In genomic region chr20:41387433-41387832, GRCh38 we compare ENCODE assay signal across 17 cellular contexts. TPM values are rescaled to one million over a fixed set of nuclear protein-coding genes. Genes with fewer than 3 reads are reported as not detected.
A peak's percentile ranks its signal among the peaks of the same experiment; 100 is the strongest.
DNase-seq lines count a peak whose midpoint lies in the region; FAIRE-seq and TF ChIP-seq lines count a peak whose summit lies in the region.
"Had no signal": no experiment of that assay in that cellular context is flagged by ENCODE, and none has a peak within 500 bp of the region (broad histone marks: within the 10 kb centered on the region; RNA-seq: fewer than 3 reads in every experiment).

No MANE protein-coding gene starts in this region.

- intact Hi-C loops in spleen (cut with DNase I; ENCODE audit: low total_unique reads) = no loop called here

- FAIRE-seq in small intestine (lab: Jason Lieb, UNC) = no peak

- H3K27me3 ChIP-seq in WERI-Rb-1 (ENCODE audit: insufficient read depth, low read depth, severe bottlenecking) (no peaks in the 10 kb centered on the region), hepatocyte (no peaks in the 10 kb centered on the region), spleen (replicated peaks in 1 of 7) (peaks cover 0 to 7% (median 0%) of the 10 kb centered on the region in 7 donors), small intestine (ENCODE audit: control insufficient read depth in 2 of 2, insufficient read depth in 2 of 2, low read length in 2 of 2) (no peaks in the 10 kb centered on the region)

- H3K4me2 ChIP-seq in hepatocyte = no peak overlapping the region

- DNase-seq in NCI-H748 (lab: John Stamatoyannopoulos, UW; ENCODE audit: unreplicated experiment) (peak; percentile 14), NCI-H748 treated with DMSO at 0.1 percent for 48 hours (lab: John Stamatoyannopoulos, UW) (no peak), WERI-Rb-1 (peak; percentile 21), hepatocyte (ENCODE audit: low spot score) (peak; percentile 35), spleen (peak; percentile 24), Kasumi-1 (lab: John Stamatoyannopoulos, UW) (no peak), small intestine (no peak)
- DNase-seq in activated CD4-positive, alpha-beta T cell treated with anti-CD3 and anti-CD28 coated beads for 48 hours = no peak
- DNase-seq: ACHN; activated CD4-positive, alpha-beta T cell treated with anti-CD3 and anti-CD28 coated beads, Interleukin-2, amount 10 ng/mL, durations not matched to agents 24 days and 14 days; activated T-cell treated with anti-CD3 and anti-CD28 coated beads, Interleukin-2, amount 50 U/mL, for 4 hours; Calu3; central memory CD4-positive, alpha-beta T cell; glutamatergic neuron; KG1; T-helper 9 cell had no signal

- H3K36me3 ChIP-seq in WERI-Rb-1 = no peaks in the 10 kb centered on the region
- H3K36me3 ChIP-seq in hepatocyte (replicated peaks; ENCODE audit: insufficient read depth, low read depth) = no peaks in the 10 kb centered on the region
- H3K36me3 ChIP-seq in spleen = no peaks in the 10 kb centered on the region
- no peaks in the 10 kb centered on the region for H3K36me3 ChIP-seq in small intestine (ENCODE audit: control insufficient read depth in 2 of 2, insufficient read depth in 2 of 2, low read length in 2 of 2)

- H2AFZ ChIP-seq in hepatocyte = no peak overlapping the region

- no peaks in the 10 kb centered on the region for H3K9me2 ChIP-seq in hepatocyte (replicated peaks; ENCODE audit: insufficient read depth)

- H3K27ac ChIP-seq in WERI-Rb-1 = no peak overlapping the region
- peak overlapping the region; percentile 61 for H3K27ac ChIP-seq in hepatocyte
- H3K27ac ChIP-seq in spleen = no peak overlapping the region
- H3K27ac ChIP-seq in small intestine (ENCODE audit: low read depth in 1 of 2, low read length in 1 of 2) = no peak overlapping the region

- H3K9me3 ChIP-seq in WERI-Rb-1 (ENCODE audit: severe bottlenecking) (peaks cover under 1% of the 10 kb centered on the region), hepatocyte (ENCODE audit: low read depth) (no peaks in the 10 kb centered on the region), spleen (no peaks in the 10 kb centered on the region), small intestine (ENCODE audit: control insufficient read depth, low read depth) (no peaks in the 10 kb centered on the region)

- H3K4me3 ChIP-seq in WERI-Rb-1 (ENCODE audit: low read depth, low read length) = no peak overlapping the region
- H3K4me3 ChIP-seq in hepatocyte = no peak overlapping the region
- H3K4me3 ChIP-seq in spleen = no peak overlapping the region
- no peak overlapping the region for H3K4me3 ChIP-seq in small intestine (ENCODE audit: low read depth in 1 of 2, low read length in 2 of 2)

- 45% methylated on average over 9 of the region's 9 CpGs for WGBS in hepatocyte (ENCODE audit: low lambda C conversion rate, missing lambda C conversion rate)
- 53 to 64% (median 55%) methylated on average over 6 to 9 of the region's 9 CpGs for WGBS in spleen, 5 donors
- 48 to 69% (median 58%) methylated on average over 9 of the region's 9 CpGs for WGBS in small intestine, 3 donors

- no peaks in the 10 kb centered on the region for H4K20me1 ChIP-seq in hepatocyte (ENCODE audit: insufficient read depth, poor library complexity, severe bottlenecking)

- no peaks in the 10 kb centered on the region for H3K79me2 ChIP-seq in hepatocyte

- peaks cover 6% of the 10 kb centered on the region for H3K4me1 ChIP-seq in hepatocyte (ENCODE audit: insufficient read depth)
- H3K4me1 ChIP-seq in spleen = peaks cover 0 to 3% (median 0%) of the 10 kb centered on the region in 6 donors
- H3K4me1 ChIP-seq in small intestine (ENCODE audit: control insufficient read depth in 2 of 2, insufficient read depth in 1 of 2, low read depth in 1 of 2, low read length in 1 of 2) = no peaks in the 10 kb centered on the region

- TF ChIP-seq CTCF in WERI-Rb-1 (IDR thresholded peaks at IDR 0.05; ENCODE audit: low read depth, low read length) (0 out of 2 replicates have a peak, but pooled peaks have one; percentile 15), hepatocyte (IDR thresholded peaks at IDR 0.05; ENCODE audit: poor library complexity) (peak; percentile 10), spleen (IDR thresholded peaks at IDR 0.05 in 8 of 11, conservative IDR thresholded peaks at IDR 0.05 in 3 of 11) (no peak)

- TF ChIP-seq POLR2A in spleen (IDR thresholded peaks at IDR 0.05) = no peak

RNA-seq across cellular contexts. Expression of gene EMILIN3, which starts 20.8 kb away (rescaled TPM):
- total RNA-seq in hepatocyte = 8.0 and 9.5 TPM in 2 replicates
- polyA plus RNA-seq in hepatocyte = 2.8 and 3.0 TPM in 2 replicates
- total RNA-seq in spleen = not detected
- under 1 TPM; 0.03 to 0.32 (median 0.07) TPM for polyA plus RNA-seq in spleen
- 1 to 10 TPM in 2 of 3 donors, under 1 TPM in 1; 0.54 to 1.6 (median 1.0) TPM for polyA plus RNA-seq in small intestine
- total RNA-seq: activated T-cell treated with anti-CD3 and anti-CD28 coated beads, Interleukin-2, amount 50 U/mL, for 4 hours; Calu3; myocyte had no signal

RNA-seq across cellular contexts. Expression of gene LPIN3, which starts 46.8 kb away (rescaled TPM):
- 14.9 and 22.4 TPM in 2 replicates for total RNA-seq in hepatocyte
- 18.1 and 23.4 TPM in 2 replicates for polyA plus RNA-seq in hepatocyte
- 1 to 10 TPM; 2.5 to 9.6 (median 4.4) TPM for total RNA-seq in spleen
- 1 to 10 TPM; 2.7 to 8.9 (median 4.1) TPM for polyA plus RNA-seq in spleen
- 100 to 1,000 TPM in 1 of 3 donors, 10 to 100 TPM in 2; 39.9 to 130 (median 66.7) TPM for polyA plus RNA-seq in small intestine

Comparison
In these comparisons a context has a peak if more than half of its experiments do, and no peak if none do; other contexts are left out.
1. DNase-seq: peak in NCI-H748 (single experiment), WERI-Rb-1 (single experiment), hepatocyte (single experiment) and spleen (single experiment); none in NCI-H748 treated with DMSO at 0.1 percent for 48 hours (single experiment), activated CD4-positive, alpha-beta T cell treated with anti-CD3 and anti-CD28 coated beads for 48 hours (single experiment), Kasumi-1 (0 of 2) and small intestine (single experiment).
2. CTCF ChIP-seq: peak in WERI-Rb-1 (single experiment) and hepatocyte (single experiment); none in spleen (0 of 11).